ENCODE assay signal across 22 cellular contexts in genomic region chr7:22895491-22895890, GRCh38.
"Had no signal": no experiment of that assay in that cellular context is flagged by ENCODE, and none has a peak within 500 bp of the region (broad histone marks: within the 10 kb centered on the region; RNA-seq: fewer than 3 reads in every experiment).

No MANE protein-coding gene starts in this region.

- H3K9me3 Mint-ChIP-seq: activated naive CD4-positive, alpha-beta T cell treated with anti-CD3 and anti-CD28 coated beads for 36 hours; activated naive CD8-positive, alpha-beta T cell treated with anti-CD3 and anti-CD28 coated beads, Interleukin-2, amount 10 ng/mL, durations not matched to agents 7 days and 5 days; activated T-helper 17 cell treated with anti-CD3 and anti-CD28 coated beads, Interleukin-2, amount 50 U/mL, for 72 hours; dendritic cell treated with granulocyte-macrophage colony-stimulating factor and Interleukin-4, amounts not matched to agents 40 ng/mL and 50 ng/mL, for 4 days; stimulated activated naive CD8-positive, alpha-beta T cell treated with anti-CD3 and anti-CD28 coated beads, Interleukin-15, amount 100 ng/mL, for 72 hours had no signal

- H3K27ac ChIP-seq: cardiac muscle cell, lower lobe of right lung, right lobe of liver, skin epidermis, tibial artery had no signal

- H3K27ac Mint-ChIP-seq: activated CD8-positive, alpha-beta T cell treated with anti-CD3 and anti-CD28 coated beads, Interleukin-2, amount 10 ng/mL, durations not matched to agents 7 days and 5 days; activated naive CD4-positive, alpha-beta T cell treated with anti-CD3 and anti-CD28 coated beads for 36 hours; activated naive CD8-positive, alpha-beta T cell treated with anti-CD3 and anti-CD28 coated beads, Interleukin-2, amount 10 ng/mL, durations not matched to agents 7 days and 5 days; activated T-helper 17 cell treated with anti-CD3 and anti-CD28 coated beads, Interleukin-2, amount 50 U/mL, for 72 hours; dendritic cell treated with granulocyte-macrophage colony-stimulating factor and Interleukin-4, amounts not matched to agents 40 ng/mL and 50 ng/mL, for 4 days; nephron progenitor cell; stimulated activated naive CD8-positive, alpha-beta T cell treated with anti-CD3 and anti-CD28 coated beads, Interleukin-15, amount 100 ng/mL, for 72 hours had no signal

- H3K27me3 ChIP-seq: right lobe of liver, tibial artery had no signal

- H3K4me3 Mint-ChIP-seq: activated CD8-positive, alpha-beta T cell treated with anti-CD3 and anti-CD28 coated beads, Interleukin-2, amount 10 ng/mL, durations not matched to agents 7 days and 5 days; activated naive CD4-positive, alpha-beta T cell treated with anti-CD3 and anti-CD28 coated beads for 36 hours; activated naive CD8-positive, alpha-beta T cell treated with anti-CD3 and anti-CD28 coated beads, Interleukin-2, amount 10 ng/mL, durations not matched to agents 7 days and 5 days; activated T-helper 17 cell treated with anti-CD3 and anti-CD28 coated beads, Interleukin-2, amount 50 U/mL, for 72 hours; dendritic cell treated with granulocyte-macrophage colony-stimulating factor and Interleukin-4, amounts not matched to agents 40 ng/mL and 50 ng/mL, for 4 days; nephron progenitor cell; stimulated activated naive CD8-positive, alpha-beta T cell treated with anti-CD3 and anti-CD28 coated beads, Interleukin-15, amount 100 ng/mL, for 72 hours had no signal

- H3K4me3 ChIP-seq: cardiac muscle cell, lower lobe of right lung, mucosa of descending colon, right lobe of liver, skin epidermis, tibial artery had no signal

- H3K36me3 Mint-ChIP-seq: activated naive CD8-positive, alpha-beta T cell treated with anti-CD3 and anti-CD28 coated beads, Interleukin-2, amount 10 ng/mL, durations not matched to agents 7 days and 5 days had no signal

- H3K36me3 ChIP-seq: cardiac muscle cell, lower lobe of right lung, right lobe of liver, tibial artery had no signal

- DNase-seq: activated CD4-positive, alpha-beta T cell treated with anti-CD3 and anti-CD28 coated beads for 1 hour; activated CD4-positive, alpha-beta T cell treated with anti-CD3 and anti-CD28 coated beads, Interleukin-2, amount 50 U/mL, for 1 hour; activated CD8-positive, alpha-beta T cell treated with anti-CD3 and anti-CD28 coated beads, Interleukin-2, amount 10 ng/mL, durations not matched to agents 7 days and 5 days; activated naive CD4-positive, alpha-beta T cell treated with anti-CD3 and anti-CD28 coated beads for 36 hours; activated naive CD8-positive, alpha-beta T cell treated with anti-CD3 and anti-CD28 coated beads, Interleukin-2, amount 10 ng/mL, durations not matched to agents 7 days and 5 days; amygdala; effector CD4-positive, alpha-beta T cell; foreskin melanocyte; lower lobe of right lung; mesendoderm; mucosa of descending colon; nephron progenitor cell; nucleus accumbens; right lobe of liver; stimulated activated CD4-positive, alpha-beta T cell treated with anti-CD3 and anti-CD28 coated beads, Interleukin-1b, Interleukin-23, amount 100 ng/mL, for 48 hours; stimulated activated naive CD8-positive, alpha-beta T cell treated with anti-CD3 and anti-CD28 coated beads, Interleukin-15, amount 100 ng/mL, for 72 hours; tibial artery had no signal

- ATAC-seq: activated CD8-positive, alpha-beta T cell treated with anti-CD3 and anti-CD28 coated beads, Interleukin-2, amount 10 ng/mL, durations not matched to agents 7 days and 5 days; activated T-helper 17 cell treated with anti-CD3 and anti-CD28 coated beads, Interleukin-2, amount 50 U/mL, for 72 hours; left lobe of liver; lower lobe of right lung; mucosa of descending colon; right lobe of liver; stimulated activated naive CD8-positive, alpha-beta T cell treated with anti-CD3 and anti-CD28 coated beads, Interleukin-15, amount 100 ng/mL, for 72 hours had no signal

- H3K9me3 ChIP-seq: lower lobe of right lung, mucosa of descending colon, right lobe of liver, tibial artery had no signal

- H3K4me1 ChIP-seq: lower lobe of right lung, tibial artery had no signal
